Comparison of ENCODE assay signal across 1 cellular context in genomic region chr7:1716263-1717094, GRCh38.
TF ChIP-seq lines count a peak whose summit lies in the region.

No MANE protein-coding gene starts in this region.

TF ChIP-seq in HepG2, 621 proteins besides CTCF, POLR2A, EP300 and RAD21 (continued from another document and continues in another):
- TF ChIP-seq ZKSCAN8 (CRISPR knock-in tag; IDR thresholded peaks at IDR 0.05; ENCODE audit: borderline replicate concordance), result no peak
- no peak for TF ChIP-seq ZNF720 (CRISPR knock-in tag; IDR thresholded peaks at IDR 0.05)
- TF ChIP-seq ETV5 (CRISPR knock-in tag; IDR thresholded peaks at IDR 0.05; ENCODE audit: borderline replicate concordance), result no peak
- no peak for TF ChIP-seq NR2C2 (CRISPR knock-in tag; IDR thresholded peaks at IDR 0.05; ENCODE audit: borderline replicate concordance)
- TF ChIP-seq ZFAT (CRISPR knock-in tag; conservative IDR thresholded peaks at IDR 0.05), result no peak
- TF ChIP-seq BCL3 (CRISPR knock-in tag; IDR thresholded peaks at IDR 0.05), result no peak
- TF ChIP-seq HOMEZ (CRISPR knock-in tag; IDR thresholded peaks at IDR 0.05; ENCODE audit: low read depth), result peak; percentile 39; the same call in 1 of the 2 replicates
- no peak for TF ChIP-seq CBX2 (IDR thresholded peaks at IDR 0.05; ENCODE audit: low read depth, low read length)
- no peak for TF ChIP-seq CBX2 (CRISPR knock-in tag; IDR thresholded peaks at IDR 0.05; ENCODE audit: low read depth)
- no peak for TF ChIP-seq LCORL (IDR thresholded peaks at IDR 0.05)
- TF ChIP-seq LCORL (CRISPR knock-in tag; IDR thresholded peaks at IDR 0.05), result peak; percentile 45; the same call in 1 of the 2 replicates
- TF ChIP-seq NRL (CRISPR knock-in tag; IDR thresholded peaks at IDR 0.05; ENCODE audit: borderline replicate concordance), result no peak
- no peak for TF ChIP-seq ZNF564 (CRISPR knock-in tag; IDR thresholded peaks at IDR 0.05)
- no peak for TF ChIP-seq ZNF569 (CRISPR knock-in tag; IDR thresholded peaks at IDR 0.05; ENCODE audit: borderline replicate concordance)
- no peak for TF ChIP-seq ZNF614 (CRISPR knock-in tag; IDR thresholded peaks at IDR 0.05; ENCODE audit: borderline replicate concordance)
- TF ChIP-seq RARG (CRISPR knock-in tag; IDR thresholded peaks at IDR 0.05; ENCODE audit: low read depth), result no peak
- no peak for TF ChIP-seq FOXA3 (CRISPR knock-in tag; IDR thresholded peaks at IDR 0.05)
- TF ChIP-seq YEATS2 (CRISPR knock-in tag; IDR thresholded peaks at IDR 0.05; ENCODE audit: borderline replicate concordance), result peak; percentile 28; the same call in 1 of the 2 replicates
- TF ChIP-seq RAD51 (IDR thresholded peaks at IDR 0.05; ENCODE audit: borderline replicate concordance), result peak; percentile 95
- TF ChIP-seq ZNF230 (CRISPR knock-in tag; IDR thresholded peaks at IDR 0.05), result 0 out of 2 replicates have a peak, but pooled peaks have one; percentile 56
- TF ChIP-seq TRAFD1 (CRISPR knock-in tag; IDR thresholded peaks at IDR 0.05; ENCODE audit: borderline replicate concordance), result no peak
- TF ChIP-seq ERF (CRISPR knock-in tag; IDR thresholded peaks at IDR 0.05), result peak; percentile 63; the same call in 1 of the 2 replicates
- TF ChIP-seq ZHX1 (CRISPR knock-in tag; IDR thresholded peaks at IDR 0.05; ENCODE audit: low read depth), result 0 out of 2 replicates have a peak, but pooled peaks have one; percentile 16
- no peak for TF ChIP-seq NFYB (CRISPR knock-in tag; IDR thresholded peaks at IDR 0.05)
- no peak for TF ChIP-seq TCF12 (IDR thresholded peaks at IDR 0.05)
- TF ChIP-seq TCF12 (CRISPR knock-in tag; IDR thresholded peaks at IDR 0.05), result no peak
- no peak for TF ChIP-seq ZNF20 (CRISPR knock-in tag; IDR thresholded peaks at IDR 0.05)
- no peak for TF ChIP-seq ZBTB14 (CRISPR knock-in tag; IDR thresholded peaks at IDR 0.05)
- TF ChIP-seq MIXL1 (CRISPR knock-in tag; IDR thresholded peaks at IDR 0.05), result no peak
- TF ChIP-seq RFXANK (CRISPR knock-in tag; IDR thresholded peaks at IDR 0.05), result no peak
- TF ChIP-seq SALL1 (CRISPR knock-in tag; IDR thresholded peaks at IDR 0.05), result peak; percentile 78
- peak; percentile 57 for TF ChIP-seq GATAD2A (CRISPR knock-in tag; IDR thresholded peaks at IDR 0.05)
- no peak for TF ChIP-seq ZSCAN31 (CRISPR knock-in tag; IDR thresholded peaks at IDR 0.05; ENCODE audit: low read depth)
- TF ChIP-seq MAX (IDR thresholded peaks at IDR 0.05), result peak; percentile 61
- no peak for TF ChIP-seq MAF1 (CRISPR knock-in tag; IDR thresholded peaks at IDR 0.05; ENCODE audit: borderline replicate concordance)
- TF ChIP-seq MTF2 (CRISPR knock-in tag; IDR thresholded peaks at IDR 0.05; ENCODE audit: borderline replicate concordance), result no peak
- TF ChIP-seq ATF1 (CRISPR knock-in tag; IDR thresholded peaks at IDR 0.05), result no peak
- no peak for TF ChIP-seq ZNF766 (CRISPR knock-in tag; IDR thresholded peaks at IDR 0.05; ENCODE audit: borderline replicate concordance)
- 0 out of 2 replicates have a peak, but pooled peaks have one; percentile 27 for TF ChIP-seq TBX3 (IDR thresholded peaks at IDR 0.05; ENCODE audit: borderline replicate concordance)
- no peak for TF ChIP-seq ZNF768 (CRISPR knock-in tag; IDR thresholded peaks at IDR 0.05)
- TF ChIP-seq ZNF616 (CRISPR knock-in tag; IDR thresholded peaks at IDR 0.05; ENCODE audit: low read depth), result no peak
- no peak for TF ChIP-seq TFAP4 (IDR thresholded peaks at IDR 0.05; ENCODE audit: borderline replicate concordance, low read depth)
- TF ChIP-seq WIZ (CRISPR knock-in tag; IDR thresholded peaks at IDR 0.05), result 0 out of 2 replicates have a peak, but pooled peaks have one; percentile 51
- peak; percentile 46; the same call in 1 of the 2 replicates for TF ChIP-seq ZNF589 (CRISPR knock-in tag; conservative IDR thresholded peaks at IDR 0.05)
- no peak for TF ChIP-seq POLR2AphosphoS5 (IDR thresholded peaks at IDR 0.05; ENCODE audit: low read depth, low read length)
- no peak for TF ChIP-seq SMAD3 (CRISPR knock-in tag; IDR thresholded peaks at IDR 0.05)
- no peak for TF ChIP-seq KLF15 (CRISPR knock-in tag; IDR thresholded peaks at IDR 0.05; ENCODE audit: borderline replicate concordance)
- TF ChIP-seq TP53 (CRISPR knock-in tag; conservative IDR thresholded peaks at IDR 0.05), result no peak
- TF ChIP-seq DDIT3 (CRISPR knock-in tag; IDR thresholded peaks at IDR 0.05), result no peak
- peak; percentile 24; the same call in 1 of the 2 replicates for TF ChIP-seq MEF2D (CRISPR knock-in tag; IDR thresholded peaks at IDR 0.05)
- no peak for TF ChIP-seq ZNF496 (CRISPR knock-in tag; IDR thresholded peaks at IDR 0.05; ENCODE audit: insufficient replicate concordance)
- TF ChIP-seq ATF7-NPFF (CRISPR knock-in tag; IDR thresholded peaks at IDR 0.05; ENCODE audit: low read depth), result no peak
- no peak for TF ChIP-seq SP1 (IDR thresholded peaks at IDR 0.05)
- no peak for TF ChIP-seq SP1 (CRISPR knock-in tag; IDR thresholded peaks at IDR 0.05)
- no peak for TF ChIP-seq MYC (CRISPR knock-in tag; IDR thresholded peaks at IDR 0.05; ENCODE audit: borderline replicate concordance)
- no peak for TF ChIP-seq ADNP (CRISPR knock-in tag; IDR thresholded peaks at IDR 0.05)
- no peak for TF ChIP-seq GPBP1L1 (CRISPR knock-in tag; IDR thresholded peaks at IDR 0.05)
- no peak for TF ChIP-seq SKI (IDR thresholded peaks at IDR 0.05; ENCODE audit: partially characterized antibody)
- TF ChIP-seq ZNF549 (CRISPR knock-in tag; IDR thresholded peaks at IDR 0.05), result no peak
- 0 out of 2 replicates have a peak, but pooled peaks have one; percentile 57 for TF ChIP-seq HNRNPL (IDR thresholded peaks at IDR 0.05; ENCODE audit: low read depth, low read length)
- TF ChIP-seq ZBTB10 (CRISPR knock-in tag; IDR thresholded peaks at IDR 0.05; ENCODE audit: borderline replicate concordance), result no peak
- TF ChIP-seq SUZ12 (IDR thresholded peaks at IDR 0.05; ENCODE audit: low read depth, low read length), result no peak
- no peak for TF ChIP-seq ZNF773 (CRISPR knock-in tag; IDR thresholded peaks at IDR 0.05; ENCODE audit: borderline replicate concordance)
